8 cellular contexts compared by ENCODE assay signal in the genomic region with DNA sequence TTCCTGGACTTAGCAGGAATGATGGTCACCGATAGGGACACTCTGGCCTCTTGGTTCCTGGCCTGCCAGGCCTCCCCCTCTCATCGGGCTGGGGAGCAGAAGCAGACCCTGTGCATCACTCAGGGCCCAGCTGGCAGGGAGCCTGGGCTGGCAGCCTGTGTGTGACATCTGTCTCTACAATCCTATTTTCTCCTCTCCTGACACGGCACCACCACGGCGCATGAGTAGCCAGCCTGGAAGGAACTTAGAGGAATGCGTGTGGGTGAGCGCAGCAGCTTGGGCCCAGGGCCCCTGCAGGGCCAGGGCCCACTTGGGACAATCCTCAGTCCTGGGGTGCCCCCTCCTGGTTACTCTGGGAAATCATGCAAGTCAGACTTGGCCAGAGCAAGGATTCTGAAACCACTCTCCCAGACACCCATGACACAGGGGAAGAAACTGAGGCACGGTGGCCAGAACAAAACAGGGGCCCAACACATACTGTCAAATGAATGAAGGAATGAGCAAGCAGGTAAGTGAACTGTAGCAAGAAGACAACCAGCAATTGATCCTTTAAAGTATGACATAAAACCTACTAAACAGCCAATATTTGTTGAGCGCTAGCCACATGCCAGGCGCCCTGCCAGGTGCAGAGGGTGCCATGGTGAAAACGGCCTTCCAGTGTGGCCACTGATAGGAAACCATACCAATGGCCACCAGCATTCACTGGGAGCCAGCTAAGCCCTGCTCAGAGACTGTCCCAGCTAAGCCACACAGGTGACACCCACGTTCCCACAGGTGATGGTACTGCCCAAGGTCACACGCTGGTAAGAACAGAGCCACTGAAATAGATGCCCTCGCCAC.
DNase-seq lines count a peak whose midpoint lies in the region; ATAC-seq and TF ChIP-seq lines count a peak whose summit lies in the region.

No MANE protein-coding gene starts in this region.

- no peak for TF ChIP-seq POLR2A in NB4 (IDR thresholded peaks at IDR 0.05; ENCODE audit: extremely low read depth, insufficient read length)

- DNase-seq in GM03348 (ENCODE audit: low spot score) = peak; percentile 93
- DNase-seq in NB4 (ENCODE audit: low read depth) = peak; percentile 79
- peak; percentile 71 for DNase-seq in UCSD-AML1 (lab: John Stamatoyannopoulos, UW; ENCODE audit: unreplicated experiment)
- DNase-seq in brain microvascular endothelial cell = peak; percentile 70
- peak; percentile 81 for DNase-seq in iris pigment epithelial cell (ENCODE audit: low read depth)
- peak; percentile 48 to 72 (median 53) for DNase-seq in stimulated activated CD4-positive, alpha-beta T cell treated with anti-CD3 and anti-CD28 coated beads, Interleukin-12 subunit alpha, Interleukin-12 subunit beta, amount 100 ng/mL, for 48 hours (ENCODE audit: low read depth in 2 of 3, low spot score in 1 of 3)

- H3K4me3 ChIP-seq in NB4 (ENCODE audit: low read depth, low read length) (no peak overlapping the region), brain microvascular endothelial cell (ENCODE audit: low read depth, low read length) (no peak overlapping the region)

- H3K27me3 ChIP-seq in brain microvascular endothelial cell (replicated peaks) = peaks cover 17% of the 10 kb centered on the region

- H3K27ac ChIP-seq in brain microvascular endothelial cell = no peak overlapping the region

- TF ChIP-seq CTCF in NB4 (IDR thresholded peaks at IDR 0.05; ENCODE audit: low read depth, low read length) (peak; percentile 46), brain microvascular endothelial cell (IDR thresholded peaks at IDR 0.05; ENCODE audit: low read depth, low read length, missing control alignments) (peak; percentile 83)

- in situ Hi-C loops in brain microvascular endothelial cell (cut with HindIII; ENCODE audit: low pct_ligation_motif_present, low sequenced_read_pairs) = no loop called here

- ATAC-seq in GM19452 (IDR thresholded peaks at IDR 0.05; ENCODE audit: unreplicated experiment) = no peak
- ATAC-seq in GM18907 (IDR thresholded peaks at IDR 0.05; ENCODE audit: unreplicated experiment) = no peak

- H3K36me3 ChIP-seq in brain microvascular endothelial cell (replicated peaks) = no peaks in the 10 kb centered on the region
